Comparison of ENCODE assay signal across 28 cellular contexts in the genomic region with DNA sequence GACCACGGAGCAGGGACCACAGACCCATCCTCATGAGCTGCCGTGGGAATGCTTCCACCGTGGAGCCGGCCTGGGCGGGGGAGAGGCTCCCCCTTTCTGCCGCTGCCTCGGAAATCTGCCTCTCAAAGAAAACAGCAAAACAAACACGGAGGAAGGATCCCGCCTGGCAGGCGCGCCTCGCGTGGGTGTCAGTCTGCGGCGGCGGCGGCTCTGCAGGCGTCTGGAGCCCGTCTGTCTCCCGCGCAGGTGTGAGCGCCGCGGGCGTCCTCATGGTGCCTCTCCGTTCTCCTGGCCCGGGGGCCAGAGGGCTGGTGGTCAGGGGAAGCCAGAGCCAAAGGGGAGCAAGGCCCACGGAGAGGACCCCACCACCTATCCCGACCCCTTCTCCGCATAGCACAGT. TPM values are rescaled to one million over a fixed set of nuclear protein-coding genes. Genes with fewer than 3 reads are reported as not detected.
"Had no signal": no experiment of that assay in that cellular context is flagged by ENCODE, and none has a peak within 500 bp of the region (broad histone marks: within the 10 kb centered on the region; RNA-seq: fewer than 3 reads in every experiment).

No MANE protein-coding gene starts in this region.

- H3K9me3 Mint-ChIP-seq: activated naive CD4-positive, alpha-beta T cell treated with anti-CD3 and anti-CD28 coated beads for 36 hours; activated naive CD8-positive, alpha-beta T cell treated with anti-CD3 and anti-CD28 coated beads for 36 hours; activated T-helper 1 cell treated with anti-CD3 and anti-CD28 coated beads, Interleukin-12 subunit alpha, Interleukin-12 subunit beta, Interleukin-2, Interleukin-4 antibody, amounts not matched to agents 30 ng/mL and 10 ng/mL and 1 ng/mL, durations not matched to agents 14 hours and 24 hours and 36 hours; effector memory CD8-positive, alpha-beta T cell; immature natural killer cell; mesothelial cell of epicardium; naive B cell; nephron progenitor cell; stimulated activated naive B cell treated with anti-CD40 and anti-IgM and Interleukin-4, amounts not matched to agents 10 μg/mL and 1 μg/mL and 100 μg/mL, for 72 hours had no signal

- H3K27ac ChIP-seq: brain microvascular endothelial cell, coronary artery, gastroesophageal sphincter, ovary, tibial nerve, VCaP had no signal

- H3K36me3 Mint-ChIP-seq: activated naive CD8-positive, alpha-beta T cell treated with anti-CD3 and anti-CD28 coated beads for 36 hours; mesothelial cell of epicardium; naive B cell had no signal

- H3K36me3 ChIP-seq: brain microvascular endothelial cell, ovary had no signal

- H3K27me3 ChIP-seq: ascending aorta, brain microvascular endothelial cell, gastroesophageal sphincter, ovary, suprapubic skin, tibial nerve had no signal

- H3K27me3 Mint-ChIP-seq: activated naive CD8-positive, alpha-beta T cell treated with anti-CD3 and anti-CD28 coated beads for 36 hours; effector memory CD8-positive, alpha-beta T cell; naive B cell; progenitor cell of endocrine pancreas; stimulated activated naive B cell treated with anti-CD40 and anti-IgM and Interleukin-4, amounts not matched to agents 10 μg/mL and 1 μg/mL and 100 μg/mL, for 72 hours had no signal

- FAIRE-seq: kidney, TTC549 had no signal

- H3K4me3 ChIP-seq: ascending aorta, coronary artery, gastroesophageal sphincter, ovary, suprapubic skin, tibial nerve had no signal

- DNase-seq: activated CD4-positive, alpha-beta T cell treated with anti-CD3 and anti-CD28 coated beads for 48 hours; activated CD4-positive, alpha-beta T cell treated with anti-CD3 and anti-CD28 coated beads, Interleukin-2, amount 50 U/mL, for 48 hours; activated CD8-positive, alpha-beta memory T cell treated with anti-CD3 and anti-CD28 coated beads for 24 hours; activated effector memory CD4-positive, alpha-beta T cell treated with anti-CD3 and anti-CD28 coated beads, Interleukin-2, amount 50 U/mL, for 16 hours; activated naive CD4-positive, alpha-beta T cell treated with anti-CD3 and anti-CD28 coated beads for 36 hours; activated naive CD8-positive, alpha-beta T cell treated with anti-CD3 and anti-CD28 coated beads for 36 hours; brain microvascular endothelial cell; effector memory CD8-positive, alpha-beta T cell; erythroblast; immature natural killer cell; kidney; left colon; naive B cell; nephron progenitor cell; stimulated activated CD4-positive, alpha-beta T cell treated with anti-CD3 and anti-CD28 coated beads, Interleukin-15, amount 100 ng/mL, for 24 hours; stimulated activated CD4-positive, alpha-beta T cell treated with anti-CD3 and anti-CD28 coated beads, Interleukin-2, amount 100 ng/mL, for 24 hours; stimulated activated naive B cell treated with anti-CD40 and anti-IgM and Interleukin-4, amounts not matched to agents 10 μg/mL and 1 μg/mL and 100 μg/mL, for 72 hours had no signal

- H3K9me3 ChIP-seq: ascending aorta, gastroesophageal sphincter, ovary, suprapubic skin, tibial nerve had no signal

- H3K27ac Mint-ChIP-seq: activated naive CD4-positive, alpha-beta T cell treated with anti-CD3 and anti-CD28 coated beads for 36 hours; activated naive CD8-positive, alpha-beta T cell treated with anti-CD3 and anti-CD28 coated beads for 36 hours; activated T-helper 1 cell treated with anti-CD3 and anti-CD28 coated beads, Interleukin-12 subunit alpha, Interleukin-12 subunit beta, Interleukin-2, Interleukin-4 antibody, amounts not matched to agents 30 ng/mL and 10 ng/mL and 1 ng/mL, durations not matched to agents 14 hours and 24 hours and 36 hours; mesothelial cell of epicardium; naive B cell; stimulated activated naive B cell treated with anti-CD40 and anti-IgM and Interleukin-4, amounts not matched to agents 10 μg/mL and 1 μg/mL and 100 μg/mL, for 72 hours had no signal

- H3K4me3 Mint-ChIP-seq: activated naive CD4-positive, alpha-beta T cell treated with anti-CD3 and anti-CD28 coated beads for 36 hours; activated naive CD8-positive, alpha-beta T cell treated with anti-CD3 and anti-CD28 coated beads for 36 hours; activated T-helper 1 cell treated with anti-CD3 and anti-CD28 coated beads, Interleukin-12 subunit alpha, Interleukin-12 subunit beta, Interleukin-2, Interleukin-4 antibody, amounts not matched to agents 30 ng/mL and 10 ng/mL and 1 ng/mL, durations not matched to agents 14 hours and 24 hours and 36 hours; effector memory CD8-positive, alpha-beta T cell; immature natural killer cell; mesothelial cell of epicardium; naive B cell; nephron progenitor cell; stimulated activated naive B cell treated with anti-CD40 and anti-IgM and Interleukin-4, amounts not matched to agents 10 μg/mL and 1 μg/mL and 100 μg/mL, for 72 hours had no signal

RNA-seq across cellular contexts. Expression of a gene that starts 48.1 kb away (rescaled TPM):
- total RNA-seq: ascending aorta had no signal
